ENCODE assay signal across 23 cellular contexts in the genomic region with DNA sequence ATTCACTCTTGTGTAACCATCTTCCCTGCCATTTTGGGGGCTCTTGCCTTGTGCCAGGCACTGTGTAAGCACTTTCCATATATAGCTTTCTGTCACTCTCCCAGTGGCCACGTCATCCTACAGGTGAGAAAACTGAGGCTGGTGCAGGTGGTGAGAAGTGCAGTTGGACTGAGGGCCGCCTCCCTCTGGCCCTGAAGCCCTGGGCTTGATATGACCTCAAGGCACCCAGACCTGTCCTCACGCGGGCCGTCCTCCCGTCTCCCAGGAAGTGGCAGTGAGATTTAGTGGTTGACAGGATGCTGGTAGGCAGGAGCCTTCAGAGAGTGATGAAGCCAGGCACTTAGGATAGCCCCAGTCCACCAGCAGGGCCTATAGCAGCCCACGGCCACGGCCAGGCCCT. TPM values are rescaled to one million over a fixed set of nuclear protein-coding genes. Genes with fewer than 3 reads are reported as not detected.
A peak's percentile ranks its signal among the peaks of the same experiment; 100 is the strongest.
DNase-seq lines count a peak whose midpoint lies in the region; ATAC-seq and TF ChIP-seq lines count a peak whose summit lies in the region.
"Had no signal": no experiment of that assay in that cellular context is flagged by ENCODE, and none has a peak within 500 bp of the region (broad histone marks: within the 10 kb centered on the region; RNA-seq: fewer than 3 reads in every experiment).

No MANE protein-coding gene starts in this region.

- no peaks in the 10 kb centered on the region for H3K9me3 ChIP-seq in ovary

- H3K4me3 ChIP-seq in dorsolateral prefrontal cortex (no peak overlapping the region), ovary (no peak overlapping the region)
- H3K4me3 ChIP-seq: coronary artery, SK-N-MC, smooth muscle cell had no signal

- H3K27me3 Mint-ChIP-seq in natural killer cell treated with Interleukin-12 subunit alpha and Interleukin-12 subunit beta and Interleukin-15 and Interleukin-18, amount 100 ng/mL, for 72 hours: peaks cover 7 to 11% of the 10 kb centered on the region in 2 donors
- peaks cover 1 to 5% of the 10 kb centered on the region in 2 donors for H3K27me3 Mint-ChIP-seq in natural killer cell (ENCODE audit: low read depth in 2 of 2)

- 73 to 85% (median 74%) methylated on average over 8 of the region's 8 CpGs for WGBS in ovary, 3 donors

- H3K27ac ChIP-seq in dorsolateral prefrontal cortex (peak overlapping the region in 58 of 59 donors; percentile 89 to 100 (median 98)), temporal lobe (ENCODE audit: low read depth, low read length) (peak overlapping the region; percentile 100), ovary (no peak overlapping the region)
- H3K27ac ChIP-seq: brain microvascular endothelial cell, KMS-11, SK-N-MC had no signal

- H3K27me3 ChIP-seq in dorsolateral prefrontal cortex (peaks cover 0 to 5% (median 0%) of the 10 kb centered on the region in 45 donors), ovary (no peaks in the 10 kb centered on the region)
- H3K27me3 ChIP-seq: brain microvascular endothelial cell had no signal

- H3K4me1 ChIP-seq in ovary (ENCODE audit: insufficient read depth): no peaks in the 10 kb centered on the region

- H3K27ac Mint-ChIP-seq in natural killer cell treated with Interleukin-12 subunit alpha and Interleukin-12 subunit beta and Interleukin-15 and Interleukin-18, amount 100 ng/mL, for 72 hours: no peak overlapping the region
- no peak overlapping the region for H3K27ac Mint-ChIP-seq in natural killer cell

- ATAC-seq in natural killer cell treated with Interleukin-12 subunit alpha and Interleukin-12 subunit beta and Interleukin-15 and Interleukin-18, amount 100 ng/mL, for 72 hours: no peak
- ATAC-seq in natural killer cell: no peak
- ATAC-seq: left ventricle myocardium superior had no signal

- no peaks in the 10 kb centered on the region for H3K36me3 ChIP-seq in ovary
- H3K36me3 ChIP-seq: brain microvascular endothelial cell had no signal

- intact Hi-C loops in natural killer cell (cut with micrococcal nuclease): no loop called here
- intact Hi-C loops in dorsolateral prefrontal cortex (cut with DNase I): loop anchor here (2.0 kb wide), 1 partner anchor 31 kb away; the partner anchor contains the start of gene MAL (in 2 of the 2)
- intact Hi-C loops in ovary (cut with DNase I): no loop called here

- peaks cover 0 to 4% of the 10 kb centered on the region in 2 donors for H3K4me1 Mint-ChIP-seq in natural killer cell treated with Interleukin-12 subunit alpha and Interleukin-12 subunit beta and Interleukin-15 and Interleukin-18, amount 100 ng/mL, for 72 hours (ENCODE audit: low read depth in 2 of 2)
- H3K4me1 Mint-ChIP-seq in natural killer cell: no peaks in the 10 kb centered on the region

- DNase-seq in natural killer cell treated with Interleukin-12 subunit alpha and Interleukin-12 subunit beta and Interleukin-15 and Interleukin-18, amount 100 ng/mL, for 72 hours (ENCODE audit: low spot score): peak; percentile 31
- DNase-seq in natural killer cell: no peak
- DNase-seq in RPMI8226: peak; percentile 87
- peak in 1 of 10 donors; percentile 5 for DNase-seq in dorsolateral prefrontal cortex
- no peak for DNase-seq in ovary
- DNase-seq in NCI-H187 treated with DMSO at 0.1 percent for 48 hours (lab: John Stamatoyannopoulos, UW): no peak
- no peak for DNase-seq in NCI-H1417 (lab: John Stamatoyannopoulos, UW)
- DNase-seq: activated CD4-positive, CD25-positive, alpha-beta regulatory T cell treated with anti-CD3 and anti-CD28 coated beads, Interleukin-2, amount 50 U/mL, for 72 hours; activated CD8-positive, alpha-beta memory T cell treated with anti-CD3 and anti-CD28 coated beads, Interleukin-2, amount 50 U/mL, for 48 hours; brain microvascular endothelial cell; COR-L47; left ventricle myocardium superior; NCI-H2029 treated with DMSO at 0.1 percent for 48 hours; NCI-H510A treated with DMSO at 0.1 percent for 48 hours; stimulated activated CD4-positive, alpha-beta T cell treated with anti-CD3 and anti-CD28 coated beads, Interleukin-4, amount 100 ng/mL, for 1 hour had no signal

- H3K4me3 Mint-ChIP-seq in natural killer cell treated with Interleukin-12 subunit alpha and Interleukin-12 subunit beta and Interleukin-15 and Interleukin-18, amount 100 ng/mL, for 72 hours: no peak overlapping the region
- H3K4me3 Mint-ChIP-seq in natural killer cell: no peak overlapping the region

- no peak for TF ChIP-seq POLR2A in ovary (IDR thresholded peaks at IDR 0.05)

- H3K9me3 Mint-ChIP-seq in natural killer cell treated with Interleukin-12 subunit alpha and Interleukin-12 subunit beta and Interleukin-15 and Interleukin-18, amount 100 ng/mL, for 72 hours: no peaks in the 10 kb centered on the region
- no peaks in the 10 kb centered on the region for H3K9me3 Mint-ChIP-seq in natural killer cell
- H3K9me3 Mint-ChIP-seq: activated naive CD4-positive, alpha-beta T cell treated with anti-CD3 and anti-CD28 coated beads, Interleukin-2, amount 50 U/mL, for 72 hours had no signal

- TF ChIP-seq EP300 in ovary (IDR thresholded peaks at IDR 0.05): no peak

- TF ChIP-seq CTCF in natural killer cell (IDR thresholded peaks at IDR 0.05) (no peak), dorsolateral prefrontal cortex (IDR thresholded peaks at IDR 0.05 in 54 of 56, conservative IDR thresholded peaks at IDR 0.05 in 2 of 56; ENCODE audit: low read depth in 1 of 56, partially characterized antibody in 56 of 56) (no peak), ovary (IDR thresholded peaks at IDR 0.05) (no peak)

- H3K36me3 Mint-ChIP-seq in natural killer cell treated with Interleukin-12 subunit alpha and Interleukin-12 subunit beta and Interleukin-15 and Interleukin-18, amount 100 ng/mL, for 72 hours: no peaks in the 10 kb centered on the region
- no peaks in the 10 kb centered on the region for H3K36me3 Mint-ChIP-seq in natural killer cell

RNA-seq across cellular contexts. Expression of gene MAL, which starts 30.5 kb away (rescaled TPM):
- total RNA-seq in natural killer cell treated with Interleukin-12 subunit alpha and Interleukin-12 subunit beta and Interleukin-15 and Interleukin-18, amount 100 ng/mL, for 72 hours: 1 to 10 TPM; 1.2 to 2.2 TPM
- total RNA-seq in natural killer cell (1 to 10 TPM in 2 of 3 donors, under 1 TPM in 1; 0.54 to 3.3 (median 1.8) TPM), dorsolateral prefrontal cortex (100 to 1,000 TPM in 74 of 120 experiments, 10 to 100 TPM in 46; 24.0 to 522 (median 118) TPM), temporal lobe (not detected), ovary (1 to 10 TPM in 4 of 7 donors, under 1 TPM in 1, not detected in 2; 0.45 to 2.2 (median 1.6) TPM)
- polyA plus RNA-seq in ovary: 1 to 10 TPM in 1 of 2 donors, under 1 TPM in 1; 0.90 to 4.7 TPM
- total RNA-seq: HT-29, RPMI7951, smooth muscle cell had no signal
- polyA plus RNA-seq: smooth muscle cell had no signal

Comparison
In these comparisons a context has a peak if more than half of its experiments do, and no peak if none do; other contexts are left out.
1. DNase-seq: peak in natural killer cell treated with Interleukin-12 subunit alpha and Interleukin-12 subunit beta and Interleukin-15 and Interleukin-18, amount 100 ng/mL, for 72 hours (single experiment) and RPMI8226 (single experiment); none in natural killer cell (single experiment), ovary (0 of 5), NCI-H187 treated with DMSO at 0.1 percent for 48 hours (single experiment) and NCI-H1417 (0 of 3).
2. H3K27ac ChIP-seq: peak in dorsolateral prefrontal cortex (58 of 59) and temporal lobe (single experiment); none in ovary (0 of 2).
3. RNA of gene MAL, which starts 30.5 kb away (total RNA-seq): 24.0 to 522 TPM in dorsolateral prefrontal cortex; 1.2 to 2.2 TPM in natural killer cell treated with Interleukin-12 subunit alpha and Interleukin-12 subunit beta and Interleukin-15 and Interleukin-18, amount 100 ng/mL, for 72 hours, 0.54 to 3.3 TPM in natural killer cell, 0.45 to 2.2 TPM in ovary and not detected in temporal lobe (single experiment); every median in the first group is over 4 times any median in the second.
4. intact Hi-C loops: an anchor here in dorsolateral prefrontal cortex (2.0 kb wide); none called in natural killer cell and ovary.